ENCODE assay signal across 1 cellular context in the genomic region with DNA sequence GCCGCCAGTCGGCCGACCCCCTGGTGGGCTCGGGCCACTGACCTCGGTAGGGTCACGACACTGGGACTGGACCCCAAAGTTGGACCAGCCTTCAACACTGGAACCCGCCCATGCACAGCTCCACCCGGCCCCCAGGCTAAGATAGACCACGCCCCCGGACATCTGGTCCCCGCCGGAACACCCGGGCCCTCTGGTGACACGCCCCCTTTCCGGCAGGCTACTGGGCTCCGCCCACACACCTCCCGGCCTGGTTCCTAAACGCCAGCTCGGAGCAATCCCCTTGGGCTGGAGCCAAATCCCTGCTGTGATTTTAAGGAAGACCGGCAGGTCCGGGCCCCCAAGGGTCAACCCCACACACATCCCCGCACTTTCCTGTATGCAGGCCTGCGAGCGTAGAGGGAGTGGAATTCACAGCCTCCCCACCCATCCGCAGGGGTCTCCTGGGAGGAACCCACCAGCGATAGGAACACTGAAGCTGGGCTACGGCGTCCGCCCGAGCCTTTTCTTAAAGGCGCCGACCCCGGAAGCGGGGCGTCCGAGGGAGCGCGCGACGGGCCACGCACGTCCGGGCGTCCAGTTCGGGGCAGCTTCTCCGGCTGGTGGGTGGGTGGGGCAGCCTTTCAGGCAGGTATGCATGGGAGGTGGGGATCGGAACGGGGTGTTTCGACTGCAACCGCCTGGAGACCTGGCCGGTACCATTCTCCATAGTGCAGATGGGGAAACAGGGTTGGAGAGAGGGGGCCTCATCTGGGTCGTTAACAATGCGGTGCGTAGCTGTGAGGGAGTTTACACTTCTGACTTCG.
TF ChIP-seq lines count a peak whose summit lies in the region.

A gene with protein sequence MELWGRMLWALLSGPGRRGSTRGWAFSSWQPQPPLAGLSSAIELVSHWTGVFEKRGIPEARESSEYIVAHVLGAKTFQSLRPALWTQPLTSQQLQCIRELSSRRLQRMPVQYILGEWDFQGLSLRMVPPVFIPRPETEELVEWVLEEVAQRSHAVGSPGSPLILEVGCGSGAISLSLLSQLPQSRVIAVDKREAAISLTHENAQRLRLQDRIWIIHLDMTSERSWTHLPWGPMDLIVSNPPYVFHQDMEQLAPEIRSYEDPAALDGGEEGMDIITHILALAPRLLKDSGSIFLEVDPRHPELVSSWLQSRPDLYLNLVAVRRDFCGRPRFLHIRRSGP (plus strand): TSS at position 576 of the 803 bp plus-strand sequence. CDS start 1,583 bp downstream, outside the sequence.

TF ChIP-seq in GM12878, 131 proteins besides CTCF, POLR2A, EP300 and RAD21 (continued from another document and continues in another):
- TF ChIP-seq, protein P1, sequence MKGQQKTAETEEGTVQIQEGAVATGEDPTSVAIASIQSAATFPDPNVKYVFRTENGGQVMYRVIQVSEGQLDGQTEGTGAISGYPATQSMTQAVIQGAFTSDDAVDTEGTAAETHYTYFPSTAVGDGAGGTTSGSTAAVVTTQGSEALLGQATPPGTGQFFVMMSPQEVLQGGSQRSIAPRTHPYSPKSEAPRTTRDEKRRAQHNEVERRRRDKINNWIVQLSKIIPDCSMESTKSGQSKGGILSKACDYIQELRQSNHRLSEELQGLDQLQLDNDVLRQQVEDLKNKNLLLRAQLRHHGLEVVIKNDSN (IDR thresholded peaks at IDR 0.05; ENCODE audit: borderline replicate concordance, extremely low read length, insufficient read depth, low read depth, low read length), result no peak
- TF ChIP-seq SMC3 (IDR thresholded peaks at IDR 0.05; ENCODE audit: borderline replicate concordance, low read length) (no peak), MYB (IDR thresholded peaks at IDR 0.05; ENCODE audit: borderline replicate concordance, low read depth, low read length) (no peak), BRCA1 (IDR thresholded peaks at IDR 0.05; ENCODE audit: low read depth, low read length) (no peak), SRF (IDR thresholded peaks at IDR 0.05; ENCODE audit: low read depth in 2 of 2, low read length in 2 of 2) (peak in 1 of 2 experiments; percentile 88; a peak in 2 of 4 replicates), IKZF2 (IDR thresholded peaks at IDR 0.05) (peak; percentile 89 to 92), TARDBP (IDR thresholded peaks at IDR 0.05; ENCODE audit: borderline replicate concordance) (no peak; the same call in none of the 2 replicates), MEF2B (IDR thresholded peaks at IDR 0.05; ENCODE audit: partially characterized antibody, poor library complexity, severe bottlenecking) (peak; percentile 92), PAX8 (IDR thresholded peaks at IDR 0.05) (no peak), NR2C1 (IDR thresholded peaks at IDR 0.05) (peak; percentile 91), BACH1 (IDR thresholded peaks at IDR 0.05; ENCODE audit: borderline replicate concordance) (0 out of 2 replicates have a peak, but pooled peaks have one; percentile 30), SMAD1 (IDR thresholded peaks at IDR 0.05; ENCODE audit: low read depth, partially characterized antibody) (peak; percentile 62), TBL1XR1 (IDR thresholded peaks at IDR 0.05; ENCODE audit: low read depth, low read length) (no peak; the same call in 1 of the 2 replicates), NR2F1 (conservative IDR thresholded peaks at IDR 0.05) (peak; percentile 52; the same call in 1 of the 2 replicates), NFXL1 (IDR thresholded peaks at IDR 0.05; ENCODE audit: borderline replicate concordance) (no peak), SUPT20H (IDR thresholded peaks at IDR 0.05; ENCODE audit: borderline replicate concordance, control insufficient read depth, low read depth, low read length) (no peak), NFIC (IDR thresholded peaks at IDR 0.05; ENCODE audit: low read depth, low read length) (no peak), IKZF1 (conservative IDR thresholded peaks at IDR 0.05) (peak; percentile 98), ESRRA (IDR thresholded peaks at IDR 0.05; ENCODE audit: low read length) (no peak), SMARCA5 (IDR thresholded peaks at IDR 0.05) (no peak; the same call in 1 of the 2 replicates), IRF4 (IDR thresholded peaks at IDR 0.05; ENCODE audit: low read depth, low read length) (no peak), ZSCAN29 (IDR thresholded peaks at IDR 0.05) (peak; percentile 50; the same call in 1 of the 2 replicates), ATF7 (IDR thresholded peaks at IDR 0.05; ENCODE audit: low read depth) (peak; percentile 55; the same call in 1 of the 2 replicates), TCF3 (IDR thresholded peaks at IDR 0.05; ENCODE audit: borderline replicate concordance, insufficient read depth, low read depth, low read length) (peak; percentile 67; the same call in 1 of the 2 replicates)
- TF ChIP-seq, protein P2, sequence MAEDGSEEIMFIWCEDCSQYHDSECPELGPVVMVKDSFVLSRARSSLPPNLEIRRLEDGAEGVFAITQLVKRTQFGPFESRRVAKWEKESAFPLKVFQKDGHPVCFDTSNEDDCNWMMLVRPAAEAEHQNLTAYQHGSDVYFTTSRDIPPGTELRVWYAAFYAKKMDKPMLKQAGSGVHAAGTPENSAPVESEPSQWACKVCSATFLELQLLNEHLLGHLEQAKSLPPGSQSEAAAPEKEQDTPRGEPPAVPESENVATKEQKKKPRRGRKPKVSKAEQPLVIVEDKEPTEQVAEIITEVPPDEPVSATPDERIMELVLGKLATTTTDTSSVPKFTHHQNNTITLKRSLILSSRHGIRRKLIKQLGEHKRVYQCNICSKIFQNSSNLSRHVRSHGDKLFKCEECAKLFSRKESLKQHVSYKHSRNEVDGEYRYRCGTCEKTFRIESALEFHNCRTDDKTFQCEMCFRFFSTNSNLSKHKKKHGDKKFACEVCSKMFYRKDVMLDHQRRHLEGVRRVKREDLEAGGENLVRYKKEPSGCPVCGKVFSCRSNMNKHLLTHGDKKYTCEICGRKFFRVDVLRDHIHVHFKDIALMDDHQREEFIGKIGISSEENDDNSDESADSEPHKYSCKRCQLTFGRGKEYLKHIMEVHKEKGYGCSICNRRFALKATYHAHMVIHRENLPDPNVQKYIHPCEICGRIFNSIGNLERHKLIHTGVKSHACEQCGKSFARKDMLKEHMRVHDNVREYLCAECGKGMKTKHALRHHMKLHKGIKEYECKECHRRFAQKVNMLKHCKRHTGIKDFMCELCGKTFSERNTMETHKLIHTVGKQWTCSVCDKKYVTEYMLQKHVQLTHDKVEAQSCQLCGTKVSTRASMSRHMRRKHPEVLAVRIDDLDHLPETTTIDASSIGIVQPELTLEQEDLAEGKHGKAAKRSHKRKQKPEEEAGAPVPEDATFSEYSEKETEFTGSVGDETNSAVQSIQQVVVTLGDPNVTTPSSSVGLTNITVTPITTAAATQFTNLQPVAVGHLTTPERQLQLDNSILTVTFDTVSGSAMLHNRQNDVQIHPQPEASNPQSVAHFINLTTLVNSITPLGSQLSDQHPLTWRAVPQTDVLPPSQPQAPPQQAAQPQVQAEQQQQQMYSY (CRISPR knock-in tag; IDR thresholded peaks at IDR 0.05), result no peak
- TF ChIP-seq, protein P3, sequence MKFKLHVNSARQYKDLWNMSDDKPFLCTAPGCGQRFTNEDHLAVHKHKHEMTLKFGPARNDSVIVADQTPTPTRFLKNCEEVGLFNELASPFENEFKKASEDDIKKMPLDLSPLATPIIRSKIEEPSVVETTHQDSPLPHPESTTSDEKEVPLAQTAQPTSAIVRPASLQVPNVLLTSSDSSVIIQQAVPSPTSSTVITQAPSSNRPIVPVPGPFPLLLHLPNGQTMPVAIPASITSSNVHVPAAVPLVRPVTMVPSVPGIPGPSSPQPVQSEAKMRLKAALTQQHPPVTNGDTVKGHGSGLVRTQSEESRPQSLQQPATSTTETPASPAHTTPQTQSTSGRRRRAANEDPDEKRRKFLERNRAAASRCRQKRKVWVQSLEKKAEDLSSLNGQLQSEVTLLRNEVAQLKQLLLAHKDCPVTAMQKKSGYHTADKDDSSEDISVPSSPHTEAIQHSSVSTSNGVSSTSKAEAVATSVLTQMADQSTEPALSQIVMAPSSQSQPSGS (IDR thresholded peaks at IDR 0.05; ENCODE audit: low read length), result no peak
- TF ChIP-seq, protein P4, sequence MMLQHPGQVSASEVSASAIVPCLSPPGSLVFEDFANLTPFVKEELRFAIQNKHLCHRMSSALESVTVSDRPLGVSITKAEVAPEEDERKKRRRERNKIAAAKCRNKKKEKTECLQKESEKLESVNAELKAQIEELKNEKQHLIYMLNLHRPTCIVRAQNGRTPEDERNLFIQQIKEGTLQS (IDR thresholded peaks at IDR 0.05; ENCODE audit: borderline replicate concordance, extremely low read depth, low read depth, low read length), result no peak
- TF ChIP-seq, protein P5, sequence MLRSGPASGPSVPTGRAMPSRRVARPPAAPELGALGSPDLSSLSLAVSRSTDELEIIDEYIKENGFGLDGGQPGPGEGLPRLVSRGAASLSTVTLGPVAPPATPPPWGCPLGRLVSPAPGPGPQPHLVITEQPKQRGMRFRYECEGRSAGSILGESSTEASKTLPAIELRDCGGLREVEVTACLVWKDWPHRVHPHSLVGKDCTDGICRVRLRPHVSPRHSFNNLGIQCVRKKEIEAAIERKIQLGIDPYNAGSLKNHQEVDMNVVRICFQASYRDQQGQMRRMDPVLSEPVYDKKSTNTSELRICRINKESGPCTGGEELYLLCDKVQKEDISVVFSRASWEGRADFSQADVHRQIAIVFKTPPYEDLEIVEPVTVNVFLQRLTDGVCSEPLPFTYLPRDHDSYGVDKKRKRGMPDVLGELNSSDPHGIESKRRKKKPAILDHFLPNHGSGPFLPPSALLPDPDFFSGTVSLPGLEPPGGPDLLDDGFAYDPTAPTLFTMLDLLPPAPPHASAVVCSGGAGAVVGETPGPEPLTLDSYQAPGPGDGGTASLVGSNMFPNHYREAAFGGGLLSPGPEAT (IDR thresholded peaks at IDR 0.05; ENCODE audit: low read depth), result peak; percentile 98
- TF ChIP-seq, protein P6, sequence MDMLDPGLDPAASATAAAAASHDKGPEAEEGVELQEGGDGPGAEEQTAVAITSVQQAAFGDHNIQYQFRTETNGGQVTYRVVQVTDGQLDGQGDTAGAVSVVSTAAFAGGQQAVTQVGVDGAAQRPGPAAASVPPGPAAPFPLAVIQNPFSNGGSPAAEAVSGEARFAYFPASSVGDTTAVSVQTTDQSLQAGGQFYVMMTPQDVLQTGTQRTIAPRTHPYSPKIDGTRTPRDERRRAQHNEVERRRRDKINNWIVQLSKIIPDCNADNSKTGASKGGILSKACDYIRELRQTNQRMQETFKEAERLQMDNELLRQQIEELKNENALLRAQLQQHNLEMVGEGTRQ (IDR thresholded peaks at IDR 0.05; ENCODE audit: borderline replicate concordance, low read depth, low read length), result no peak
- TF ChIP-seq, protein P7, sequence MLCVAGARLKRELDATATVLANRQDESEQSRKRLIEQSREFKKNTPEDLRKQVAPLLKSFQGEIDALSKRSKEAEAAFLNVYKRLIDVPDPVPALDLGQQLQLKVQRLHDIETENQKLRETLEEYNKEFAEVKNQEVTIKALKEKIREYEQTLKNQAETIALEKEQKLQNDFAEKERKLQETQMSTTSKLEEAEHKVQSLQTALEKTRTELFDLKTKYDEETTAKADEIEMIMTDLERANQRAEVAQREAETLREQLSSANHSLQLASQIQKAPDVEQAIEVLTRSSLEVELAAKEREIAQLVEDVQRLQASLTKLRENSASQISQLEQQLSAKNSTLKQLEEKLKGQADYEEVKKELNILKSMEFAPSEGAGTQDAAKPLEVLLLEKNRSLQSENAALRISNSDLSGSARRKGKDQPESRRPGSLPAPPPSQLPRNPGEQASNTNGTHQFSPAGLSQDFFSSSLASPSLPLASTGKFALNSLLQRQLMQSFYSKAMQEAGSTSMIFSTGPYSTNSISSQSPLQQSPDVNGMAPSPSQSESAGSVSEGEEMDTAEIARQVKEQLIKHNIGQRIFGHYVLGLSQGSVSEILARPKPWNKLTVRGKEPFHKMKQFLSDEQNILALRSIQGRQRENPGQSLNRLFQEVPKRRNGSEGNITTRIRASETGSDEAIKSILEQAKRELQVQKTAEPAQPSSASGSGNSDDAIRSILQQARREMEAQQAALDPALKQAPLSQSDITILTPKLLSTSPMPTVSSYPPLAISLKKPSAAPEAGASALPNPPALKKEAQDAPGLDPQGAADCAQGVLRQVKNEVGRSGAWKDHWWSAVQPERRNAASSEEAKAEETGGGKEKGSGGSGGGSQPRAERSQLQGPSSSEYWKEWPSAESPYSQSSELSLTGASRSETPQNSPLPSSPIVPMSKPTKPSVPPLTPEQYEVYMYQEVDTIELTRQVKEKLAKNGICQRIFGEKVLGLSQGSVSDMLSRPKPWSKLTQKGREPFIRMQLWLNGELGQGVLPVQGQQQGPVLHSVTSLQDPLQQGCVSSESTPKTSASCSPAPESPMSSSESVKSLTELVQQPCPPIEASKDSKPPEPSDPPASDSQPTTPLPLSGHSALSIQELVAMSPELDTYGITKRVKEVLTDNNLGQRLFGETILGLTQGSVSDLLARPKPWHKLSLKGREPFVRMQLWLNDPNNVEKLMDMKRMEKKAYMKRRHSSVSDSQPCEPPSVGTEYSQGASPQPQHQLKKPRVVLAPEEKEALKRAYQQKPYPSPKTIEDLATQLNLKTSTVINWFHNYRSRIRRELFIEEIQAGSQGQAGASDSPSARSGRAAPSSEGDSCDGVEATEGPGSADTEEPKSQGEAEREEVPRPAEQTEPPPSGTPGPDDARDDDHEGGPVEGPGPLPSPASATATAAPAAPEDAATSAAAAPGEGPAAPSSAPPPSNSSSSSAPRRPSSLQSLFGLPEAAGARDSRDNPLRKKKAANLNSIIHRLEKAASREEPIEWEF (IDR thresholded peaks at IDR 0.05; ENCODE audit: insufficient replicate concordance, low read depth, low read length), result no peak
- TF ChIP-seq, protein P8, sequence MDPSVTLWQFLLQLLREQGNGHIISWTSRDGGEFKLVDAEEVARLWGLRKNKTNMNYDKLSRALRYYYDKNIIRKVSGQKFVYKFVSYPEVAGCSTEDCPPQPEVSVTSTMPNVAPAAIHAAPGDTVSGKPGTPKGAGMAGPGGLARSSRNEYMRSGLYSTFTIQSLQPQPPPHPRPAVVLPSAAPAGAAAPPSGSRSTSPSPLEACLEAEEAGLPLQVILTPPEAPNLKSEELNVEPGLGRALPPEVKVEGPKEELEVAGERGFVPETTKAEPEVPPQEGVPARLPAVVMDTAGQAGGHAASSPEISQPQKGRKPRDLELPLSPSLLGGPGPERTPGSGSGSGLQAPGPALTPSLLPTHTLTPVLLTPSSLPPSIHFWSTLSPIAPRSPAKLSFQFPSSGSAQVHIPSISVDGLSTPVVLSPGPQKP (IDR thresholded peaks at IDR 0.05; ENCODE audit: low read depth, low read length), result peak; percentile 57; the same call in 1 of the 2 replicates
- TF ChIP-seq, protein P9, sequence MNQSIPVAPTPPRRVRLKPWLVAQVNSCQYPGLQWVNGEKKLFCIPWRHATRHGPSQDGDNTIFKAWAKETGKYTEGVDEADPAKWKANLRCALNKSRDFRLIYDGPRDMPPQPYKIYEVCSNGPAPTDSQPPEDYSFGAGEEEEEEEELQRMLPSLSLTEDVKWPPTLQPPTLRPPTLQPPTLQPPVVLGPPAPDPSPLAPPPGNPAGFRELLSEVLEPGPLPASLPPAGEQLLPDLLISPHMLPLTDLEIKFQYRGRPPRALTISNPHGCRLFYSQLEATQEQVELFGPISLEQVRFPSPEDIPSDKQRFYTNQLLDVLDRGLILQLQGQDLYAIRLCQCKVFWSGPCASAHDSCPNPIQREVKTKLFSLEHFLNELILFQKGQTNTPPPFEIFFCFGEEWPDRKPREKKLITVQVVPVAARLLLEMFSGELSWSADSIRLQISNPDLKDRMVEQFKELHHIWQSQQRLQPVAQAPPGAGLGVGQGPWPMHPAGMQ (IDR thresholded peaks at IDR 0.05; ENCODE audit: borderline replicate concordance), result no peak
